In the genomic region with DNA sequence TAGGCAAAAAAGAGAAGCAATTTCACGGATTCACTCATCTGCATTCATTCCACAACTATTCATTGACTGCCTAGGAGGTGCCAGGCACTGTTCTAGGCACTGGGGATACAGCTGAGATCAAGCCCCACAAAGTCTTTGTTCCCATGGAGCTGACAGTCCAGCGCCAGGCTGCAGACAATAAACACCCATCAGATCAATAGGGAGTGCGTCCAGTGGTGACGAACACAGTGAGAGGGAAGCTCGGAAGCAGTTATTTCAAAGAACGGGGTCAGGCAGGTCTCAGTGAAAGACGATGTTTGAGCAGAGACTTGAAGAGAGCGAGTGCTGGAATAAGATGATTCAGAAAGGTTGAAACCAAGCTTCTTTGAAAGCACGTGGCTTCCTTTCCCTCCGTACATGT, we compare ENCODE assay signal across 24 cellular contexts.
"Had no signal": no experiment of that assay in that cellular context is flagged by ENCODE, and none has a peak within 500 bp of the region (broad histone marks: within the 10 kb centered on the region; RNA-seq: fewer than 3 reads in every experiment).

No MANE protein-coding gene starts in this region.

- H3K9me3 Mint-ChIP-seq: mesothelial cell of epicardium had no signal

- FAIRE-seq: colon, endothelial cell of umbilical vein, islet of Langerhans, keratinocyte had no signal

- DNase-seq: dermis blood vessel endothelial cell; dorsolateral prefrontal cortex; effector CD4-positive, alpha-beta T cell; effector memory CD4-positive, alpha-beta T cell; esophagus squamous epithelium; foreskin fibroblast; foreskin melanocyte; gastrocnemius medialis; glutamatergic neuron; head of caudate nucleus; heart right ventricle; hippocampal formation; left cardiac atrium; left lung; left ventricle myocardium superior; lower lobe of right lung; mesenchymal stem cell; mucosa of descending colon had no signal

- H3K9me3 ChIP-seq: esophagus squamous epithelium, gastrocnemius medialis, heart right ventricle, left lung, lower lobe of right lung, mucosa of descending colon had no signal

- H3K27ac Mint-ChIP-seq: mesothelial cell of epicardium had no signal

- H3K36me3 ChIP-seq: esophagus squamous epithelium, gastrocnemius medialis, heart right ventricle, left lung, lower lobe of right lung had no signal

- H3K4me3 Mint-ChIP-seq: mesothelial cell of epicardium had no signal

- H3K4me3 ChIP-seq: coronary artery, dorsolateral prefrontal cortex, esophagus squamous epithelium, gastrocnemius medialis, heart right ventricle, left lung, lower lobe of right lung, mucosa of descending colon had no signal

- H3K27me3 ChIP-seq: esophagus squamous epithelium, gastrocnemius medialis, heart right ventricle, left lung had no signal

- ATAC-seq: gastrocnemius medialis, heart right ventricle, left cardiac atrium, left lung, left ventricle myocardium superior, lower lobe of right lung, mucosa of descending colon had no signal

- H3K4me1 Mint-ChIP-seq: mesothelial cell of epicardium had no signal

- H3K4me1 ChIP-seq: esophagus squamous epithelium, gastrocnemius medialis, heart right ventricle, left lung, lower lobe of right lung had no signal

- H3K27ac ChIP-seq: coronary artery, dorsolateral prefrontal cortex, esophagus squamous epithelium, gastrocnemius medialis, heart right ventricle, left lung, lower lobe of right lung had no signal
